Comparison of ENCODE assay signal across 7 cellular contexts in genomic region chr11:111870887-111871692, GRCh38. TPM values are rescaled to one million over a fixed set of nuclear protein-coding genes. Genes with fewer than 3 reads are reported as not detected.
A peak's percentile ranks its signal among the peaks of the same experiment; 100 is the strongest.
DNase-seq lines count a peak whose midpoint lies in the region; ATAC-seq and TF ChIP-seq lines count a peak whose summit lies in the region.

A gene with protein sequence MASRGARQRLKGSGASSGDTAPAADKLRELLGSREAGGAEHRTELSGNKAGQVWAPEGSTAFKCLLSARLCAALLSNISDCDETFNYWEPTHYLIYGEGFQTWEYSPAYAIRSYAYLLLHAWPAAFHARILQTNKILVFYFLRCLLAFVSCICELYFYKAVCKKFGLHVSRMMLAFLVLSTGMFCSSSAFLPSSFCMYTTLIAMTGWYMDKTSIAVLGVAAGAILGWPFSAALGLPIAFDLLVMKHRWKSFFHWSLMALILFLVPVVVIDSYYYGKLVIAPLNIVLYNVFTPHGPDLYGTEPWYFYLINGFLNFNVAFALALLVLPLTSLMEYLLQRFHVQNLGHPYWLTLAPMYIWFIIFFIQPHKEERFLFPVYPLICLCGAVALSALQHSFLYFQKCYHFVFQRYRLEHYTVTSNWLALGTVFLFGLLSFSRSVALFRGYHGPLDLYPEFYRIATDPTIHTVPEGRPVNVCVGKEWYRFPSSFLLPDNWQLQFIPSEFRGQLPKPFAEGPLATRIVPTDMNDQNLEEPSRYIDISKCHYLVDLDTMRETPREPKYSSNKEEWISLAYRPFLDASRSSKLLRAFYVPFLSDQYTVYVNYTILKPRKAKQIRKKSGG (minus strand): TSS chr11:111871581. CDS start chr11:111871482, 99 bp downstream.

- in situ Hi-C loops in GM13977 (cut with MboI; ENCODE audit: low pct_unique_long_range_greater_than_20kb, low sequenced_read_pairs, unreplicated experiment) (no loop called here), astrocyte of the cerebellum (cut with HindIII; ENCODE audit: low sequenced_read_pairs) (no loop called here)

- DNase-seq in GM13977 (ENCODE audit: low spot score) (peak; percentile 89), NCI-H146 treated with DMSO at 0.1 percent for 48 hours (lab: John Stamatoyannopoulos, UW; ENCODE audit: unreplicated experiment) (peak; percentile 83), T-helper 22 cell (ENCODE audit: low read depth) (peak; percentile 76), astrocyte of the cerebellum (ENCODE audit: low read depth) (peak; percentile 60), hypothalamus (lab: John Stamatoyannopoulos, UW) (peak; percentile 30 to 91 (median 60)), sciatic nerve (ENCODE audit: low spot score) (peak; percentile 95)

- H3K4me3 ChIP-seq in astrocyte of the cerebellum (ENCODE audit: low read depth, low read length), result peak within 1 kb of the TSS; percentile 65

- peak; percentile 82 for ATAC-seq in HG02840 (IDR thresholded peaks at IDR 0.05; ENCODE audit: low FRiP score, unreplicated experiment)
- peak; percentile 90 for ATAC-seq in sciatic nerve

- intact Hi-C loops in sciatic nerve (cut with DNase I), result no loop called here

- no peak for TF ChIP-seq CTCF in GM13977 (IDR thresholded peaks at IDR 0.05; ENCODE audit: extremely low read depth, insufficient read depth, missing control alignments)
- peak; percentile 48 for TF ChIP-seq CTCF in astrocyte of the cerebellum (IDR thresholded peaks at IDR 0.05; ENCODE audit: low read depth, low read length, missing control alignments)

RNA-seq across cellular contexts. Expression of the gene that starts here (rescaled TPM):
- 27.6 TPM for total RNA-seq in sciatic nerve

Comparison
In these comparisons a context has a peak if more than half of its experiments do, and no peak if none do; other contexts are left out.
1. Peak in every context shown above with its lines: DNase-seq, ATAC-seq and H3K4me3 ChIP-seq.